In the genomic region with DNA sequence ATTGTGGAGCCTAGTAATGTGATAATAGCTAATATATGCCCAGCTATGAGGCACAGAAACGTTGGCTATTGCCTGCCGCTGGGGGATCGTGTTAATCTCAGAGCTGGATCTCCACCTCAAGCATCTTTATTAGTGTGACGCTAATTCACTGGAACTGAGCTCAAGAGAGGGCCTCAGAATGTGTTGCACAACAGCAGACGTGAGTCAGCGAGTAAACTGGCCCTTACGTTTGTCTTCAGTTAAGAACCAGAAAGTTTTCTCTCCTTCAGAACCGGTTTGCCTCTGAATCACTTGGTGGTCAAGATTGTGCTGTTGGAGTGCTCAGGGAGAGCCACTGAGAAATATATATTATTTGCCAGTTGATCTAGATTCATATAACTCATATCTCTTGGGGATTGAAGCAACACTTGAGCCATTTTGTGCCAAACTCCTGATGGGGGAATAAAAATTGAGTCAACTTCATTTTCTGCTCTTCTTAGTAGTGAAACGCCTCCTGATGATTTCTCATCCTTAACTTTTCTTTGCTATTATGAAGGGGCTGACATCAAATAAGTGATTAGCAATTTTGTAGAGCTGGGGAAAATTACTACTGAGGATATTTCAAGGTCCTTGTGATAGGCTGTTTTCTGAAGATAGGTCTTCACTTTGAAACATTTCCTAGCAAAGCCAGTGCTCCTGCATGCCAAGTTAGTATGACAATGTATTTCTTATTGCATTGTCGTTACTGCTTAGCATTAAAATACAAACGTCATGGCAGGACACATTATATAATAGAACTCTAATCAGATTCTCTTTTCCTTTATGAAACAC, we compare ENCODE assay signal across 11 cellular contexts. TPM values are rescaled to one million over a fixed set of nuclear protein-coding genes. Genes with fewer than 3 reads are reported as not detected.
DNase-seq lines count a peak whose midpoint lies in the region; ATAC-seq and TF ChIP-seq lines count a peak whose summit lies in the region.
"Had no signal": no experiment of that assay in that cellular context is flagged by ENCODE, and none has a peak within 500 bp of the region (broad histone marks: within the 10 kb centered on the region; RNA-seq: fewer than 3 reads in every experiment).

No MANE protein-coding gene starts in this region.

- peak overlapping the region; percentile 97 for H3K27ac ChIP-seq in osteoblast (ENCODE audit: low read depth, low read length)

- intact Hi-C loops in activated T-helper 1 cell treated with anti-CD3 and anti-CD28 coated beads, Interleukin-12 subunit alpha, Interleukin-12 subunit beta, Interleukin-2, Interleukin-4 antibody, amounts not matched to agents 30 ng/mL and 10 ng/mL and 1 ng/mL, durations not matched to agents 14 hours and 24 hours and 36 hours (cut with micrococcal nuclease), result no loop called here

- H4K20me1 ChIP-seq in osteoblast (ENCODE audit: insufficient read depth, low read length), result no peaks in the 10 kb centered on the region

- peak overlapping the region; percentile 13 for H3K9ac ChIP-seq in NT2/D1 (ENCODE audit: insufficient read length, low read depth)

- peaks cover 47% of the 10 kb centered on the region for H3K79me2 ChIP-seq in osteoblast (ENCODE audit: insufficient read depth, low read length)

- peaks cover 34% of the 10 kb centered on the region for H3K36me3 ChIP-seq in NT2/D1 (ENCODE audit: insufficient read depth, insufficient read length, low read length)
- H3K36me3 ChIP-seq in osteoblast (ENCODE audit: insufficient read depth, low read length), result peaks cover 12% of the 10 kb centered on the region

- no peak overlapping the region for H2AFZ ChIP-seq in osteoblast (ENCODE audit: low read length)

- H3K9me3 ChIP-seq in NT2/D1 (ENCODE audit: insufficient read depth, low read length), result no peaks in the 10 kb centered on the region
- no peaks in the 10 kb centered on the region for H3K9me3 ChIP-seq in osteoblast (ENCODE audit: low read depth, low read length)

- H3K27ac Mint-ChIP-seq in activated T-helper 1 cell treated with anti-CD3 and anti-CD28 coated beads, Interleukin-12 subunit alpha, Interleukin-12 subunit beta, Interleukin-2, Interleukin-4 antibody, amounts not matched to agents 30 ng/mL and 10 ng/mL and 1 ng/mL, durations not matched to agents 14 hours and 24 hours and 36 hours, result no peak overlapping the region
- H3K27ac Mint-ChIP-seq: activated B cell treated with CpG ODN at 0.5 μM for 24 hours, natural killer cell had no signal

- H3K9me3 Mint-ChIP-seq in activated T-helper 1 cell treated with anti-CD3 and anti-CD28 coated beads, Interleukin-12 subunit alpha, Interleukin-12 subunit beta, Interleukin-2, Interleukin-4 antibody, amounts not matched to agents 30 ng/mL and 10 ng/mL and 1 ng/mL, durations not matched to agents 14 hours and 24 hours and 36 hours, result no peaks in the 10 kb centered on the region
- H3K9me3 Mint-ChIP-seq: activated B cell treated with CpG ODN at 0.5 μM for 24 hours, natural killer cell had no signal

- H3K4me1 ChIP-seq in NT2/D1 (ENCODE audit: insufficient read depth, insufficient read length), result no peaks in the 10 kb centered on the region
- H3K4me1 ChIP-seq in osteoblast (ENCODE audit: insufficient read depth, low read length), result peaks cover 32% of the 10 kb centered on the region

- H3K4me2 ChIP-seq in osteoblast (ENCODE audit: insufficient read depth, low read length), result peak overlapping the region; percentile 69

- peak; percentile 97 for ATAC-seq in esophagus mucosa
- ATAC-seq in GM19463 (IDR thresholded peaks at IDR 0.05; ENCODE audit: unreplicated experiment), result no peak
- no peak for ATAC-seq in HG02981 (IDR thresholded peaks at IDR 0.05; ENCODE audit: unreplicated experiment)
- ATAC-seq: GM12878 had no signal

- H3K4me1 Mint-ChIP-seq in activated T-helper 1 cell treated with anti-CD3 and anti-CD28 coated beads, Interleukin-12 subunit alpha, Interleukin-12 subunit beta, Interleukin-2, Interleukin-4 antibody, amounts not matched to agents 30 ng/mL and 10 ng/mL and 1 ng/mL, durations not matched to agents 14 hours and 24 hours and 36 hours (ENCODE audit: low read depth), result peaks cover 20% of the 10 kb centered on the region
- H3K4me1 Mint-ChIP-seq: activated B cell treated with CpG ODN at 0.5 μM for 24 hours had no signal

- H3K4me3 Mint-ChIP-seq in activated T-helper 1 cell treated with anti-CD3 and anti-CD28 coated beads, Interleukin-12 subunit alpha, Interleukin-12 subunit beta, Interleukin-2, Interleukin-4 antibody, amounts not matched to agents 30 ng/mL and 10 ng/mL and 1 ng/mL, durations not matched to agents 14 hours and 24 hours and 36 hours, result no peak overlapping the region
- H3K4me3 Mint-ChIP-seq: activated B cell treated with CpG ODN at 0.5 μM for 24 hours, natural killer cell had no signal

- H3K36me3 Mint-ChIP-seq in activated T-helper 1 cell treated with anti-CD3 and anti-CD28 coated beads, Interleukin-12 subunit alpha, Interleukin-12 subunit beta, Interleukin-2, Interleukin-4 antibody, amounts not matched to agents 30 ng/mL and 10 ng/mL and 1 ng/mL, durations not matched to agents 14 hours and 24 hours and 36 hours (ENCODE audit: low read depth), result peaks cover 45% of the 10 kb centered on the region
- H3K36me3 Mint-ChIP-seq: natural killer cell had no signal

- H3K27me3 ChIP-seq in NT2/D1 (ENCODE audit: insufficient read depth, insufficient read length) (no peaks in the 10 kb centered on the region), osteoblast (ENCODE audit: insufficient read depth, low read length) (no peaks in the 10 kb centered on the region)

- no peaks in the 10 kb centered on the region for H3K27me3 Mint-ChIP-seq in activated T-helper 1 cell treated with anti-CD3 and anti-CD28 coated beads, Interleukin-12 subunit alpha, Interleukin-12 subunit beta, Interleukin-2, Interleukin-4 antibody, amounts not matched to agents 30 ng/mL and 10 ng/mL and 1 ng/mL, durations not matched to agents 14 hours and 24 hours and 36 hours (ENCODE audit: insufficient read depth)
- H3K27me3 Mint-ChIP-seq: activated B cell treated with CpG ODN at 0.5 μM for 24 hours had no signal

- H3K4me3 ChIP-seq in NT2/D1 (ENCODE audit: insufficient read length, low read depth), result no peak overlapping the region
- H3K4me3 ChIP-seq in osteoblast (ENCODE audit: insufficient read depth, low read length), result peak overlapping the region; percentile 13
- H3K4me3 ChIP-seq: GM12878 had no signal

- DNase-seq in CD1c-positive myeloid dendritic cell (ENCODE audit: extremely low spot score) (peak; percentile 89), NT2/D1 (ENCODE audit: low read depth, low spot score) (no peak), osteoblast (ENCODE audit: insufficient read length, low spot score, missing footprints) (peak; percentile 81), NCI-H1417 treated with DMSO at 0.1 percent for 48 hours (lab: John Stamatoyannopoulos, UW) (no peak)
- DNase-seq in activated T-helper 1 cell treated with anti-CD3 and anti-CD28 coated beads, Interleukin-12 subunit alpha, Interleukin-12 subunit beta, Interleukin-2, Interleukin-4 antibody, amounts not matched to agents 30 ng/mL and 10 ng/mL and 1 ng/mL, durations not matched to agents 14 hours and 24 hours and 36 hours (ENCODE audit: low spot score), result no peak
- DNase-seq: activated B cell treated with CpG ODN at 0.5 μM for 24 hours, natural killer cell had no signal

- peak; percentile 35 for TF ChIP-seq CTCF in osteoblast (IDR thresholded peaks at IDR 0.05; ENCODE audit: extremely low read depth, low read depth, low read length)

RNA-seq across cellular contexts. Expression of gene BZW2, which starts 22.3 kb away (rescaled TPM):
- total RNA-seq in esophagus mucosa (58.9 TPM), osteoblast (45.4 and 52.8 TPM in 2 replicates)
- 94.3 and 101 TPM in 2 replicates for total RNA-seq in activated T-helper 1 cell treated with anti-CD3 and anti-CD28 coated beads, Interleukin-12 subunit alpha, Interleukin-12 subunit beta, Interleukin-2, Interleukin-4 antibody, amounts not matched to agents 30 ng/mL and 10 ng/mL and 1 ng/mL, durations not matched to agents 14 hours and 24 hours and 36 hours

RNA-seq across cellular contexts. Expression of gene ANKMY2, which starts 22.7 kb away (rescaled TPM):
- total RNA-seq in esophagus mucosa (7.3 TPM), osteoblast (26.8 and 28.0 TPM in 2 replicates)
- total RNA-seq in activated T-helper 1 cell treated with anti-CD3 and anti-CD28 coated beads, Interleukin-12 subunit alpha, Interleukin-12 subunit beta, Interleukin-2, Interleukin-4 antibody, amounts not matched to agents 30 ng/mL and 10 ng/mL and 1 ng/mL, durations not matched to agents 14 hours and 24 hours and 36 hours, result 6.9 and 8.4 TPM in 2 replicates

Comparison
In these comparisons a context has a peak if more than half of its experiments do, and no peak if none do; other contexts are left out.
1. DNase-seq: peak in CD1c-positive myeloid dendritic cell (single experiment) and osteoblast (single experiment); none in NT2/D1 (single experiment), activated T-helper 1 cell treated with anti-CD3 and anti-CD28 coated beads, Interleukin-12 subunit alpha, Interleukin-12 subunit beta, Interleukin-2, Interleukin-4 antibody, amounts not matched to agents 30 ng/mL and 10 ng/mL and 1 ng/mL, durations not matched to agents 14 hours and 24 hours and 36 hours (single experiment) and NCI-H1417 treated with DMSO at 0.1 percent for 48 hours (single experiment).